16 cellular contexts compared by ENCODE assay signal in genomic region chr4:127250577-127250976, GRCh38.
DNase-seq lines count a peak whose midpoint lies in the region; ATAC-seq and TF ChIP-seq lines count a peak whose summit lies in the region.
"Had no signal": no experiment of that assay in that cellular context is flagged by ENCODE, and none has a peak within 500 bp of the region (broad histone marks: within the 10 kb centered on the region; RNA-seq: fewer than 3 reads in every experiment).

No MANE protein-coding gene starts in this region.

- no peaks in the 10 kb centered on the region for H3K27me3 ChIP-seq in hepatocyte

- no peaks in the 10 kb centered on the region for H3K79me2 ChIP-seq in hepatocyte

- no peak overlapping the region for H3K4me3 ChIP-seq in hepatocyte
- H3K4me3 ChIP-seq: left ventricle myocardium inferior had no signal

- no peaks in the 10 kb centered on the region for H4K20me1 ChIP-seq in hepatocyte (ENCODE audit: insufficient read depth, poor library complexity, severe bottlenecking)

- H2AFZ ChIP-seq in hepatocyte = no peak overlapping the region

- H3K27ac ChIP-seq in hepatocyte = no peak overlapping the region
- H3K27ac ChIP-seq: left ventricle myocardium inferior had no signal

- DNase-seq in SIG-M5 treated with dmso at 0.1 percent for 504 hours (lab: John Stamatoyannopoulos, UW; ENCODE audit: unreplicated experiment) = peak; percentile 89
- no peak for DNase-seq in central memory CD4-positive, alpha-beta T cell
- DNase-seq in NCI-H1048 (lab: John Stamatoyannopoulos, UW) = no peak
- DNase-seq in effector CD8-positive, alpha-beta T cell (lab: John Stamatoyannopoulos, UW) = no peak
- DNase-seq in hepatocyte (ENCODE audit: low spot score) = no peak
- DNase-seq: activated CD4-positive, alpha-beta T cell treated with anti-CD3 and anti-CD28 coated beads for 4 hours; activated T-cell treated with anti-CD3 and anti-CD28 coated beads, Interleukin-2, amount 50 U/mL, for 24 hours; Calu3; left ventricle myocardium inferior; naive thymus-derived CD8-positive, alpha-beta T cell; NCI-H1436; NCI-H446 treated with DMSO at 0.1 percent for 48 hours; stimulated activated CD8-positive, alpha-beta memory T cell treated with anti-CD3 and anti-CD28 coated beads, Interleukin-4, amount 100 ng/mL, for 48 hours had no signal

- no peaks in the 10 kb centered on the region for H3K9me2 ChIP-seq in hepatocyte (replicated peaks; ENCODE audit: insufficient read depth)

- H3K4me2 ChIP-seq in hepatocyte = no peak overlapping the region

- H3K9me3 ChIP-seq in hepatocyte (ENCODE audit: low read depth) = no peaks in the 10 kb centered on the region
- H3K9me3 ChIP-seq: left ventricle myocardium inferior had no signal

- ATAC-seq in GM18502 (IDR thresholded peaks at IDR 0.05; ENCODE audit: poor library complexity, unreplicated experiment) (peak; percentile 73), GM21423 (IDR thresholded peaks at IDR 0.05; ENCODE audit: unreplicated experiment) (peak; percentile 62), HG03457 (IDR thresholded peaks at IDR 0.05; ENCODE audit: unreplicated experiment) (peak; percentile 46)
- ATAC-seq: naive thymus-derived CD8-positive, alpha-beta T cell had no signal

- H3K4me1 ChIP-seq in hepatocyte (ENCODE audit: insufficient read depth) = no peaks in the 10 kb centered on the region
- H3K4me1 ChIP-seq: left ventricle myocardium inferior had no signal

- TF ChIP-seq CTCF in hepatocyte (IDR thresholded peaks at IDR 0.05; ENCODE audit: poor library complexity) = no peak

- no peaks in the 10 kb centered on the region for H3K36me3 ChIP-seq in hepatocyte (replicated peaks; ENCODE audit: insufficient read depth, low read depth)
- H3K36me3 ChIP-seq: left ventricle myocardium inferior had no signal

- WGBS in hepatocyte (ENCODE audit: low lambda C conversion rate, missing lambda C conversion rate) = 90% methylated on average over 5 of the region's 5 CpGs
